ENCODE assay signal across 11 cellular contexts in the genomic region with DNA sequence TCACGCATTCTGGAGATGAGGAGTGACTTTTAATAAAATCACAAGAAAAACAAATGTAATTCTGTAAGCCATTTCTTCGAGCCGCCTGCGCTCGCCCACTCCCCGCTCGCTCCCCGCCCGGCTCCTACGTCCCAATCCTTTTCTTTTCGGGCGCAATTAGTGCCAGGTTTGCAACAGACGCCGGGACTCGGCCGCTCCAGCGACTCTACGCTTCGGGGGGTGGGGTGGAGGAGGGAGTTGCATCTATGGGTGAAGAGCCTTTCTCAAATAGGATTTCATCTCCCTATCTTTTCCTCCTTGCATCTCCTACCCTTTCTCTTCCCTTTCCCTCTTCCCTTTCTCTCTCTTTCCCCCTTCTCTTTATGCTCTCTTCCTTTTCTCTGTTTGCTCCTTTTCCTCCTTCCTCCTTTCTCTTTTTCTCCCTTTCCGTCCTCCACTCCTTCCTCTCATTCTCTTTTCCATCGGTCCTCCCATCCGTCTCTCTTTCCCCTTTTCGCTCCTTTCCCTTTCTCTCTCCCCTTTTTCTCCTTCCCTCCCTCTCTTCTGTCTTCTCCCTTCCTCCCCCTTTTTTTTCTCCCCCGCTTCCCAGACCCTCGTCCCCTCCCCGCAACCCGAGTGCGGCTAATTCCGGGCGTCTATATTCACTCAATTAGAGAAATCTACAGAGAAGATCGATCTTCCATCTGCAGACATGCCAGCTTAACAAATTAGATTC. TPM values are rescaled to one million over a fixed set of nuclear protein-coding genes. Genes with fewer than 3 reads are reported as not detected.
DNase-seq lines count a peak whose midpoint lies in the region; TF ChIP-seq lines count a peak whose summit lies in the region.
"Had no signal": no experiment of that assay in that cellular context is flagged by ENCODE, and none has a peak within 500 bp of the region (broad histone marks: within the 10 kb centered on the region; RNA-seq: fewer than 3 reads in every experiment).

No MANE protein-coding gene starts in this region.

- no peak for TF ChIP-seq CTCF in GM13977 (IDR thresholded peaks at IDR 0.05; ENCODE audit: extremely low read depth, insufficient read depth, missing control alignments)
- no peak for TF ChIP-seq CTCF in mesothelial cell of epicardium (IDR thresholded peaks at IDR 0.05; ENCODE audit: unreplicated experiment)
- TF ChIP-seq CTCF in prostate gland (IDR thresholded peaks at IDR 0.05), result no peak

- peak overlapping the region; percentile 48 for H3K4me3 Mint-ChIP-seq in activated CD4-positive, alpha-beta memory T cell treated with anti-CD3 and anti-CD28 coated beads for 36 hours
- H3K4me3 Mint-ChIP-seq in mesothelial cell of epicardium, result peak overlapping the region; percentile 34

- no peak overlapping the region for H3K27ac ChIP-seq in prostate gland
- H3K27ac ChIP-seq: upper lobe of left lung had no signal

- no peak overlapping the region for H3K27ac Mint-ChIP-seq in activated CD4-positive, alpha-beta memory T cell treated with anti-CD3 and anti-CD28 coated beads for 36 hours
- H3K27ac Mint-ChIP-seq in mesothelial cell of epicardium, result no peak overlapping the region

- in situ Hi-C loops in GM13977 (cut with MboI; ENCODE audit: low pct_unique_long_range_greater_than_20kb, low sequenced_read_pairs, unreplicated experiment), result loop anchor here (25.0 kb wide), 1 partner anchor 343 kb away; no protein-coding TSS in a partner anchor

- no peaks in the 10 kb centered on the region for H3K36me3 ChIP-seq in prostate gland
- H3K36me3 ChIP-seq: upper lobe of left lung had no signal

- H3K9me3 Mint-ChIP-seq in activated CD4-positive, alpha-beta memory T cell treated with anti-CD3 and anti-CD28 coated beads for 36 hours, result peaks cover 2% of the 10 kb centered on the region
- no peaks in the 10 kb centered on the region for H3K9me3 Mint-ChIP-seq in mesothelial cell of epicardium

- H3K27me3 ChIP-seq in prostate gland (replicated peaks; ENCODE audit: insufficient read depth), result peaks cover 52% of the 10 kb centered on the region

- no peak overlapping the region for H3K4me3 ChIP-seq in prostate gland

- no peaks in the 10 kb centered on the region for H3K9me3 ChIP-seq in prostate gland
- H3K9me3 ChIP-seq: upper lobe of left lung had no signal

- DNase-seq in DMS153 treated with DMSO at 0.1 percent for 48 hours (lab: John Stamatoyannopoulos, UW; ENCODE audit: unreplicated experiment), result peak; percentile 3
- no peak for DNase-seq in DMS153 (lab: John Stamatoyannopoulos, UW)
- DNase-seq in GM13977 (ENCODE audit: low spot score), result peak; percentile 57
- DNase-seq in activated CD4-positive, alpha-beta memory T cell treated with anti-CD3 and anti-CD28 coated beads for 36 hours, result no peak
- no peak for DNase-seq in mesothelial cell of epicardium (ENCODE audit: low spot score in 2 of 2, unreplicated experiment in 2 of 2)
- no peak for DNase-seq in prostate gland (ENCODE audit: low spot score)
- no peak for DNase-seq in NAMALWA (ENCODE audit: low spot score)
- no peak for DNase-seq in germinal center (ENCODE audit: low spot score)
- DNase-seq: activated CD4-positive, alpha-beta T cell treated with anti-CD3 and anti-CD28 coated beads, Interleukin-2, amount 50 U/mL, for 4 hours had no signal

- intact Hi-C loops in activated CD4-positive, alpha-beta memory T cell treated with anti-CD3 and anti-CD28 coated beads for 36 hours (cut with micrococcal nuclease), result loop anchor here (2.0 to 10.0 kb wide), 4 partner anchors 14 to 650 kb away; a partner anchor contains a TSS
- intact Hi-C loops in prostate gland (cut with DNase I), result loop anchor here (10.0 kb wide), 1 partner anchor 130 kb away; a partner anchor contains a TSS

- H3K4me1 Mint-ChIP-seq in activated CD4-positive, alpha-beta memory T cell treated with anti-CD3 and anti-CD28 coated beads for 36 hours (ENCODE audit: low read depth), result peaks cover 30% of the 10 kb centered on the region
- H3K4me1 Mint-ChIP-seq in mesothelial cell of epicardium, result peaks cover 17% of the 10 kb centered on the region

- H3K4me1 ChIP-seq in prostate gland (replicated peaks), result no peaks in the 10 kb centered on the region

- H3K36me3 Mint-ChIP-seq in activated CD4-positive, alpha-beta memory T cell treated with anti-CD3 and anti-CD28 coated beads for 36 hours, result peaks cover 6% of the 10 kb centered on the region
- no peaks in the 10 kb centered on the region for H3K36me3 Mint-ChIP-seq in mesothelial cell of epicardium

- no peak for TF ChIP-seq POLR2A in prostate gland (IDR thresholded peaks at IDR 0.05)

- H3K27me3 Mint-ChIP-seq in activated CD4-positive, alpha-beta memory T cell treated with anti-CD3 and anti-CD28 coated beads for 36 hours, result peaks cover 71% of the 10 kb centered on the region
- H3K27me3 Mint-ChIP-seq in mesothelial cell of epicardium (ENCODE audit: low read depth), result peaks cover 98% of the 10 kb centered on the region

- 10% methylated on average over 31 of the region's 31 CpGs for WGBS in prostate gland

- CTCF ChIA-PET in activated CD4-positive, alpha-beta memory T cell treated with anti-CD3 and anti-CD28 coated beads for 36 hours (lab: Charles Lee), result interaction anchor here (0.6 kb wide), 1 partner anchor 61 kb away, joined by 3 read pairs; no protein-coding TSS in a partner anchor

- POLR2A ChIA-PET in activated CD4-positive, alpha-beta memory T cell treated with anti-CD3 and anti-CD28 coated beads for 36 hours (lab: Charles Lee), result no interaction called here

RNA-seq across cellular contexts. Expression of a gene that starts 6.1 kb away (rescaled TPM):
- total RNA-seq in activated CD4-positive, alpha-beta memory T cell treated with anti-CD3 and anti-CD28 coated beads for 36 hours, result not detected
- total RNA-seq in mesothelial cell of epicardium (not detected in 3 replicates), prostate gland (not detected)
- total RNA-seq: dermis blood vessel endothelial cell, upper lobe of left lung had no signal

Comparison
In these comparisons a context has a peak if more than half of its experiments do, and no peak if none do; other contexts are left out.
1. DNase-seq: peak in DMS153 treated with DMSO at 0.1 percent for 48 hours (single experiment) and GM13977 (single experiment); none in DMS153 (single experiment), activated CD4-positive, alpha-beta memory T cell treated with anti-CD3 and anti-CD28 coated beads for 36 hours (single experiment), mesothelial cell of epicardium (0 of 2), prostate gland (single experiment), NAMALWA (single experiment) and germinal center (single experiment).